In the genomic region with DNA sequence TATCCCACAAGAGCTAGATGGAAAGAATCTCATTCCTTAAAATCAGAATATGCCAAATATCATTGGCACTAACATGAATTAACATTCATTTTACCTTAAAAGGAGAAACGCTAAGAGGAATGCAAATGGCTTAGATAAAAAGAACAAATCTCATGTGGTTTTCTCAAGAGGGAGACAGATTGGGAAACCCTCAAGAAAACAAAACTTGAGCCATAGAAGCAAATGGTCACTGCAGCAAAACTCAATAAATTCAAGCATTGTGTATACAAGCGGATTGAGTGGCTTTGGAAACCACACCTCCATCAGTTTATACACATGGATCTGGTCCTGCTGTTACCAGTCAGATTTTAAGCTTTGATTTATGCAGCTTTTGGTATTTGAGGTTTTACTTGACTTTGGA, we compare ENCODE assay signal across 18 cellular contexts.
"Had no signal": no experiment of that assay in that cellular context is flagged by ENCODE, and none has a peak within 500 bp of the region (broad histone marks: within the 10 kb centered on the region; RNA-seq: fewer than 3 reads in every experiment).

No MANE protein-coding gene starts in this region.

- H3K36me3 Mint-ChIP-seq: activated naive CD4-positive, alpha-beta T cell treated with anti-CD3 and anti-CD28 coated beads, Interleukin-2, amount 10 ng/mL, durations not matched to agents 7 days and 5 days; naive thymus-derived CD4-positive, alpha-beta T cell had no signal

- H3K36me3 ChIP-seq: adrenal gland, colonic mucosa, esophagus muscularis mucosa, heart left ventricle, neutrophil, tibial nerve had no signal

- H3K4me3 ChIP-seq: adrenal gland, body of pancreas, colonic mucosa, esophagus muscularis mucosa, heart left ventricle, lung, SK-N-MC, tibial nerve had no signal

- H3K27ac Mint-ChIP-seq: activated naive CD4-positive, alpha-beta T cell treated with anti-CD3 and anti-CD28 coated beads, Interleukin-2, amount 10 ng/mL, durations not matched to agents 7 days and 5 days; activated T-helper 17 cell treated with anti-CD3 and anti-CD28 coated beads, Interleukin-2, amount 50 U/mL, for 72 hours; naive thymus-derived CD4-positive, alpha-beta T cell had no signal

- H3K27me3 ChIP-seq: adrenal gland, body of pancreas, colonic mucosa, esophagus muscularis mucosa, heart left ventricle, neutrophil, tibial nerve had no signal

- H3K4me1 ChIP-seq: adrenal gland, body of pancreas, colonic mucosa, heart left ventricle, tibial nerve had no signal

- DNase-seq: activated naive CD4-positive, alpha-beta T cell treated with anti-CD3 and anti-CD28 coated beads, Interleukin-2, amount 10 ng/mL, durations not matched to agents 7 days and 5 days; activated T-cell treated with anti-CD3 and anti-CD28 coated beads for 4 hours; adrenal gland; body of pancreas; caudate nucleus; colonic mucosa; heart left ventricle; naive thymus-derived CD4-positive, alpha-beta T cell; stimulated activated CD4-positive, alpha-beta T cell treated with anti-CD3 and anti-CD28 coated beads, Interleukin-12 subunit alpha, Interleukin-12 subunit beta, amount 100 ng/mL, for 4 hours; stimulated activated CD4-positive, alpha-beta T cell treated with anti-CD3 and anti-CD28 coated beads, Interleukin-2, amount 100 ng/mL, for 24 hours; T-helper 9 cell had no signal

- H3K27ac ChIP-seq: adrenal gland, body of pancreas, colonic mucosa, esophagus muscularis mucosa, heart left ventricle, neutrophil, SK-N-MC, tibial nerve had no signal

- H3K27me3 Mint-ChIP-seq: activated naive CD4-positive, alpha-beta T cell treated with anti-CD3 and anti-CD28 coated beads, Interleukin-2, amount 10 ng/mL, durations not matched to agents 7 days and 5 days; activated T-helper 17 cell treated with anti-CD3 and anti-CD28 coated beads, Interleukin-2, amount 50 U/mL, for 72 hours; naive thymus-derived CD4-positive, alpha-beta T cell had no signal

- H3K9me3 Mint-ChIP-seq: activated naive CD4-positive, alpha-beta T cell treated with anti-CD3 and anti-CD28 coated beads, Interleukin-2, amount 10 ng/mL, durations not matched to agents 7 days and 5 days; activated T-helper 17 cell treated with anti-CD3 and anti-CD28 coated beads, Interleukin-2, amount 50 U/mL, for 72 hours had no signal

- H3K4me3 Mint-ChIP-seq: activated naive CD4-positive, alpha-beta T cell treated with anti-CD3 and anti-CD28 coated beads, Interleukin-2, amount 10 ng/mL, durations not matched to agents 7 days and 5 days; activated T-helper 17 cell treated with anti-CD3 and anti-CD28 coated beads, Interleukin-2, amount 50 U/mL, for 72 hours; naive thymus-derived CD4-positive, alpha-beta T cell had no signal

- H3K9me3 ChIP-seq: adrenal gland, body of pancreas, colonic mucosa, esophagus muscularis mucosa, heart left ventricle, neutrophil, tibial nerve had no signal

- ATAC-seq: activated CD4-positive, CD25-positive, alpha-beta regulatory T cell treated with anti-CD3 and anti-CD28 coated beads, Interleukin-2, amount 50 U/mL, for 24 hours; activated T-helper 17 cell treated with anti-CD3 and anti-CD28 coated beads, Interleukin-2, amount 50 U/mL, for 72 hours; body of pancreas; heart left ventricle; naive thymus-derived CD4-positive, alpha-beta T cell had no signal

- H3K4me1 Mint-ChIP-seq: activated naive CD4-positive, alpha-beta T cell treated with anti-CD3 and anti-CD28 coated beads, Interleukin-2, amount 10 ng/mL, durations not matched to agents 7 days and 5 days; activated T-helper 17 cell treated with anti-CD3 and anti-CD28 coated beads, Interleukin-2, amount 50 U/mL, for 72 hours; naive thymus-derived CD4-positive, alpha-beta T cell had no signal
